28 cellular contexts compared by ENCODE assay signal in genomic region chr2:45259547-45260160, GRCh38.
DNase-seq lines count a peak whose midpoint lies in the region; ATAC-seq and TF ChIP-seq lines count a peak whose summit lies in the region.
"Had no signal": no experiment of that assay in that cellular context is flagged by ENCODE, and none has a peak within 500 bp of the region (broad histone marks: within the 10 kb centered on the region; RNA-seq: fewer than 3 reads in every experiment).

No MANE protein-coding gene starts in this region.

- H3K23ac ChIP-seq in mesendoderm (ENCODE audit: low read length) = no peak overlapping the region

- DNase-seq in Right ventricle myocardium superior = no peak
- DNase-seq in cardiac septum (ENCODE audit: low spot score) = no peak
- DNase-seq in RPMI7951 (ENCODE audit: low read depth) = peak; percentile 29
- peak; percentile 40 for DNase-seq in mesendoderm
- DNase-seq in tibial artery = no peak
- no peak for DNase-seq in activated T-cell treated with anti-CD3 and anti-CD28 coated beads, Interleukin-2, amount 50 U/mL, for 72 hours
- DNase-seq in hypothalamus (lab: John Stamatoyannopoulos, UW) = no peak
- DNase-seq: activated CD4-positive, alpha-beta T cell treated with anti-CD3 and anti-CD28 coated beads for 1 hour; activated CD8-positive, alpha-beta T cell treated with anti-CD3 and anti-CD28 coated beads, Interleukin-2, amount 10 ng/mL, durations not matched to agents 7 days and 5 days; activated naive CD8-positive, alpha-beta T cell treated with anti-CD3 and anti-CD28 coated beads, Interleukin-2, amount 10 ng/mL, durations not matched to agents 7 days and 5 days; CD8-positive, alpha-beta memory T cell; DMS 273 treated with DMSO at 0.1 percent for 48 hours; gastrocnemius medialis; GDM1; immature natural killer cell; KBM-7; left colon; MM.1S; naive B cell; NCI-H2171; RPMI8226; spleen; transverse colon had no signal

- no peak overlapping the region for H4K5ac ChIP-seq in mesendoderm (ENCODE audit: low read length)

- H2BK120ac ChIP-seq in mesendoderm (ENCODE audit: low read depth, low read length) = no peak overlapping the region

- peaks cover 19% of the 10 kb centered on the region for H3K27me3 Mint-ChIP-seq in activated T-cell treated with anti-CD3 and anti-CD28 coated beads, Interleukin-2, amount 50 U/mL, for 72 hours (ENCODE audit: low read depth)

- no peaks in the 10 kb centered on the region for H3K79me1 ChIP-seq in mesendoderm (ENCODE audit: low read length)

- H3K4me1 Mint-ChIP-seq in activated T-cell treated with anti-CD3 and anti-CD28 coated beads, Interleukin-2, amount 50 U/mL, for 72 hours (ENCODE audit: low read depth) = peaks cover under 1% of the 10 kb centered on the region
- H3K4me1 Mint-ChIP-seq: CD8-positive, alpha-beta memory T cell; central memory CD8-positive, alpha-beta T cell; immature natural killer cell had no signal

- H4K8ac ChIP-seq in mesendoderm (ENCODE audit: low read depth, low read length) = no peak overlapping the region

- peaks cover under 1% of the 10 kb centered on the region in 2 donors for H3K9me3 Mint-ChIP-seq in activated T-cell treated with anti-CD3 and anti-CD28 coated beads, Interleukin-2, amount 50 U/mL, for 72 hours
- H3K9me3 Mint-ChIP-seq: activated naive CD8-positive, alpha-beta T cell treated with anti-CD3 and anti-CD28 coated beads, Interleukin-2, amount 10 ng/mL, durations not matched to agents 7 days and 5 days; CD8-positive, alpha-beta memory T cell; central memory CD8-positive, alpha-beta T cell; dendritic cell treated with granulocyte-macrophage colony-stimulating factor and Interleukin-4, amounts not matched to agents 40 ng/mL and 50 ng/mL, for 4 days; immature natural killer cell; naive B cell had no signal

- H3K27me3 ChIP-seq in mesendoderm (ENCODE audit: insufficient read depth, low read length, poor library complexity) = no peaks in the 10 kb centered on the region
- no peaks in the 10 kb centered on the region for H3K27me3 ChIP-seq in tibial artery
- H3K27me3 ChIP-seq: gastrocnemius medialis, transverse colon had no signal

- no peak overlapping the region for H3K4me3 Mint-ChIP-seq in activated T-cell treated with anti-CD3 and anti-CD28 coated beads, Interleukin-2, amount 50 U/mL, for 72 hours
- H3K4me3 Mint-ChIP-seq: activated CD8-positive, alpha-beta T cell treated with anti-CD3 and anti-CD28 coated beads, Interleukin-2, amount 10 ng/mL, durations not matched to agents 7 days and 5 days; activated naive CD8-positive, alpha-beta T cell treated with anti-CD3 and anti-CD28 coated beads, Interleukin-2, amount 10 ng/mL, durations not matched to agents 7 days and 5 days; CD8-positive, alpha-beta memory T cell; central memory CD8-positive, alpha-beta T cell; dendritic cell treated with granulocyte-macrophage colony-stimulating factor and Interleukin-4, amounts not matched to agents 40 ng/mL and 50 ng/mL, for 4 days; immature natural killer cell; naive B cell had no signal

- H3K4ac ChIP-seq in mesendoderm (ENCODE audit: low read depth, low read length) = no peak overlapping the region

- H3K36me3 ChIP-seq in mesendoderm (ENCODE audit: control insufficient read depth, insufficient read depth, low read length) = no peaks in the 10 kb centered on the region
- no peaks in the 10 kb centered on the region for H3K36me3 ChIP-seq in tibial artery
- H3K36me3 ChIP-seq: esophagus muscularis mucosa, gastrocnemius medialis, spleen, transverse colon had no signal

- H3K56ac ChIP-seq in mesendoderm (ENCODE audit: low read length) = no peak overlapping the region

- H3K79me2 ChIP-seq in mesendoderm (ENCODE audit: control insufficient read depth, insufficient read depth, low read length) = no peaks in the 10 kb centered on the region

- H2AK5ac ChIP-seq in mesendoderm (ENCODE audit: low read length) = no peak overlapping the region

- H3K4me1 ChIP-seq in mesendoderm (ENCODE audit: control insufficient read depth, low read depth, low read length) (peaks cover 21% of the 10 kb centered on the region), tibial artery (peaks cover 0 to 54% (median 43%) of the 10 kb centered on the region in 4 donors)
- H3K4me1 ChIP-seq: spleen had no signal

- no peak for TF ChIP-seq CTCF in tibial artery (IDR thresholded peaks at IDR 0.05)

- no peak overlapping the region for H3K9ac ChIP-seq in mesendoderm (ENCODE audit: low read length)

- H3K4me2 ChIP-seq in mesendoderm (ENCODE audit: low read length) = no peak overlapping the region
- H3K4me2 ChIP-seq: A549 had no signal

- ATAC-seq in Right ventricle myocardium superior (ENCODE audit: poor library complexity) (peak; percentile 36), GM21360 (IDR thresholded peaks at IDR 0.05; ENCODE audit: unreplicated experiment) (no peak)
- no peak for ATAC-seq in activated T-cell treated with anti-CD3 and anti-CD28 coated beads, Interleukin-2, amount 50 U/mL, for 72 hours (replicated peaks in 1 of 2)
- ATAC-seq: A549; activated CD8-positive, alpha-beta T cell treated with anti-CD3 and anti-CD28 coated beads, Interleukin-2, amount 10 ng/mL, durations not matched to agents 7 days and 5 days; gastrocnemius medialis; left colon had no signal

- no CpG with 5 or more reads among the region's 8 CpGs for WGBS in mesendoderm (ENCODE audit: extremely low coverage, insufficient coverage, low lambda C conversion rate)

- peaks cover 0 to under 1% of the 10 kb centered on the region in 2 donors for H3K36me3 Mint-ChIP-seq in activated T-cell treated with anti-CD3 and anti-CD28 coated beads, Interleukin-2, amount 50 U/mL, for 72 hours (ENCODE audit: insufficient read depth in 2 of 2)
- H3K36me3 Mint-ChIP-seq: activated naive CD8-positive, alpha-beta T cell treated with anti-CD3 and anti-CD28 coated beads, Interleukin-2, amount 10 ng/mL, durations not matched to agents 7 days and 5 days; CD8-positive, alpha-beta memory T cell; immature natural killer cell; naive B cell had no signal

- no peak overlapping the region for H3K18ac ChIP-seq in mesendoderm (ENCODE audit: low read length)

- intact Hi-C loops in Right ventricle myocardium superior (cut with DNase I) (no loop called here), cardiac septum (cut with DNase I) (no loop called here), tibial artery (cut with DNase I; ENCODE audit: low total_unique reads) (no loop called here)

- H2BK5ac ChIP-seq in mesendoderm (ENCODE audit: low read length) = no peak overlapping the region

- H3K4me3 ChIP-seq in mesendoderm (ENCODE audit: low read length) (no peak overlapping the region), tibial artery (no peak overlapping the region)
- H3K4me3 ChIP-seq: A549, esophagus muscularis mucosa, gastrocnemius medialis, spleen, transverse colon had no signal

- H3K9me3 ChIP-seq in tibial artery = no peaks in the 10 kb centered on the region
- H3K9me3 ChIP-seq: A549, esophagus muscularis mucosa, gastrocnemius medialis, spleen, transverse colon had no signal

- no peak overlapping the region for H3K27ac ChIP-seq in mesendoderm (ENCODE audit: low read depth, low read length)
- peak overlapping the region; percentile 52 to 87 for H3K27ac ChIP-seq in tibial artery
- H3K27ac ChIP-seq: A549, esophagus muscularis mucosa, spleen, transverse colon had no signal

- no peak overlapping the region for H3K27ac Mint-ChIP-seq in activated T-cell treated with anti-CD3 and anti-CD28 coated beads, Interleukin-2, amount 50 U/mL, for 72 hours
- H3K27ac Mint-ChIP-seq: activated CD8-positive, alpha-beta T cell treated with anti-CD3 and anti-CD28 coated beads, Interleukin-2, amount 10 ng/mL, durations not matched to agents 7 days and 5 days; activated naive CD8-positive, alpha-beta T cell treated with anti-CD3 and anti-CD28 coated beads, Interleukin-2, amount 10 ng/mL, durations not matched to agents 7 days and 5 days; CD8-positive, alpha-beta memory T cell; dendritic cell treated with granulocyte-macrophage colony-stimulating factor and Interleukin-4, amounts not matched to agents 40 ng/mL and 50 ng/mL, for 4 days; immature natural killer cell; naive B cell had no signal

- H2BK15ac ChIP-seq in mesendoderm (replicated peaks; ENCODE audit: low read depth) = no peak overlapping the region

Comparison
In these comparisons a context has a peak if more than half of its experiments do, and no peak if none do; other contexts are left out.
1. DNase-seq: peak in RPMI7951 (single experiment) and mesendoderm (single experiment); none in Right ventricle myocardium superior (single experiment), cardiac septum (single experiment), tibial artery (0 of 2), activated T-cell treated with anti-CD3 and anti-CD28 coated beads, Interleukin-2, amount 50 U/mL, for 72 hours (0 of 2) and hypothalamus (0 of 51).